ENCODE assay signal across 18 cellular contexts in the genomic region with DNA sequence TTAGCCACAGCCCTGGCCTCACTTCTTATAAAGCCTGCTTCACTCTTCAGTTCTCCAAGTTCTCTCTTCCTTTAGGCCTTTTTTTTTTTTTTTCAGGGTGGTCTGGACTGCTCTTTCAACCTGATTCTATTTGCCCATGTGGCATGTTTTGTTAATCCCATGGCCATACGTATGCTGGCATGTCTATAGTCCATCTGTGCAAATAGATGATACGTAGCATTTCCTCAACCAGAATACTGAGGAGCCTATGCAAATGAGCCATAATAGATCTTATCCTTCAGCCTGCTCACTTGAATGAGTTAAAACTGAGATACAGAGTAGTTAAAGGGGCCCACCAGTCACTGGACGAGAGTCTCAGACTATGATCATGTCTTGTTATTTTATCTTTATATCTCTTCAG.
DNase-seq lines count a peak whose midpoint lies in the region; ATAC-seq and TF ChIP-seq lines count a peak whose summit lies in the region.
"Had no signal": no experiment of that assay in that cellular context is flagged by ENCODE, and none has a peak within 500 bp of the region (broad histone marks: within the 10 kb centered on the region; RNA-seq: fewer than 3 reads in every experiment).

No MANE protein-coding gene starts in this region.

- no peak for ATAC-seq in activated CD4-positive, alpha-beta T cell treated with anti-CD3 and anti-CD28 coated beads for 36 hours
- no peak for ATAC-seq in activated B cell treated with CpG ODN at 0.5 μM for 24 hours (ENCODE audit: low read depth)
- ATAC-seq in naive thymus-derived CD4-positive, alpha-beta T cell = no peak
- ATAC-seq in HG02610 (IDR thresholded peaks at IDR 0.05; ENCODE audit: unreplicated experiment) = no peak
- ATAC-seq: Right ventricle myocardium inferior had no signal

- H2AFZ ChIP-seq in KMS-11 (ENCODE audit: low read depth) = 0 out of 2 replicates have a peak overlapping the region, but pooled peaks have one; percentile 6

- no peaks in the 10 kb centered on the region for H3K36me3 Mint-ChIP-seq in activated CD4-positive, alpha-beta T cell treated with anti-CD3 and anti-CD28 coated beads for 36 hours (ENCODE audit: low read depth)
- no peaks in the 10 kb centered on the region for H3K36me3 Mint-ChIP-seq in activated B cell treated with CpG ODN at 0.5 μM for 24 hours (ENCODE audit: low read depth)
- H3K36me3 Mint-ChIP-seq in naive thymus-derived CD4-positive, alpha-beta T cell = no peaks in the 10 kb centered on the region
- H3K36me3 Mint-ChIP-seq: brain, mesothelial cell of epicardium had no signal

- no peaks in the 10 kb centered on the region for H3K9me3 ChIP-seq in naive thymus-derived CD4-positive, alpha-beta T cell (ENCODE audit: control insufficient read depth in 2 of 3, low read length in 3 of 3)
- H3K9me3 ChIP-seq: esophagus squamous epithelium, sigmoid colon had no signal

- peaks cover 64% of the 10 kb centered on the region for H3K4me1 ChIP-seq in KMS-11 (ENCODE audit: low read depth, poor library complexity, severe bottlenecking)
- H3K4me1 ChIP-seq in naive thymus-derived CD4-positive, alpha-beta T cell (ENCODE audit: control insufficient read depth in 2 of 2, insufficient read depth in 2 of 2, low read length in 2 of 2) = peaks cover 22 to 25% of the 10 kb centered on the region in 2 donors

- H3K4me1 Mint-ChIP-seq in activated CD4-positive, alpha-beta T cell treated with anti-CD3 and anti-CD28 coated beads for 36 hours = peaks cover 51% of the 10 kb centered on the region
- H3K4me1 Mint-ChIP-seq in activated B cell treated with CpG ODN at 0.5 μM for 24 hours = peaks cover 57% of the 10 kb centered on the region
- H3K4me1 Mint-ChIP-seq in naive thymus-derived CD4-positive, alpha-beta T cell = peaks cover 21 to 55% (median 42%) of the 10 kb centered on the region in 7 donors
- H3K4me1 Mint-ChIP-seq: mesothelial cell of epicardium had no signal

- peak overlapping the region; percentile 89; the same call in 1 of the 2 replicates for H3K4me2 ChIP-seq in KMS-11

- H3K27ac ChIP-seq in KMS-11 = peak overlapping the region; percentile 67
- H3K27ac ChIP-seq in naive thymus-derived CD4-positive, alpha-beta T cell (ENCODE audit: low read depth, low read length) = peak overlapping the region; percentile 63
- H3K27ac ChIP-seq: esophagus squamous epithelium, sigmoid colon had no signal

- no peaks in the 10 kb centered on the region for H3K27me3 ChIP-seq in KMS-11 (ENCODE audit: insufficient read depth, low read depth)
- no peaks in the 10 kb centered on the region for H3K27me3 ChIP-seq in naive thymus-derived CD4-positive, alpha-beta T cell (ENCODE audit: control insufficient read depth in 2 of 2, insufficient read depth in 2 of 2, low read length in 2 of 2)
- H3K27me3 ChIP-seq: esophagus squamous epithelium, sigmoid colon had no signal

- no peak for TF ChIP-seq CTCF in KMS-11 (conservative IDR thresholded peaks at IDR 0.05; ENCODE audit: low read depth, low read length)
- no peak for TF ChIP-seq CTCF in activated B cell treated with CpG ODN at 0.5 μM for 24 hours (IDR thresholded peaks at IDR 0.05)

- peak overlapping the region; percentile 15; the same call in 1 of the 2 replicates for H3K9ac ChIP-seq in KMS-11

- no peaks in the 10 kb centered on the region for H4K20me1 ChIP-seq in KMS-11 (ENCODE audit: insufficient read depth)

- H3K27me3 Mint-ChIP-seq in activated CD4-positive, alpha-beta T cell treated with anti-CD3 and anti-CD28 coated beads for 36 hours = no peaks in the 10 kb centered on the region
- no peaks in the 10 kb centered on the region for H3K27me3 Mint-ChIP-seq in activated B cell treated with CpG ODN at 0.5 μM for 24 hours
- H3K27me3 Mint-ChIP-seq in naive thymus-derived CD4-positive, alpha-beta T cell = no peaks in the 10 kb centered on the region

- H3K79me2 ChIP-seq in KMS-11 (ENCODE audit: insufficient read depth, low read depth) = no peaks in the 10 kb centered on the region

- no peak for DNase-seq in activated CD4-positive, alpha-beta T cell treated with anti-CD3 and anti-CD28 coated beads for 36 hours
- no peak for DNase-seq in activated CD4-positive, alpha-beta T cell treated with anti-CD3 and anti-CD28 coated beads for 48 hours
- DNase-seq in activated B cell treated with CpG ODN at 0.5 μM for 24 hours = no peak
- DNase-seq in naive thymus-derived CD4-positive, alpha-beta T cell = no peak
- no peak for DNase-seq in NCI-H82 (lab: John Stamatoyannopoulos, UW)
- DNase-seq in HPDE6-E6E7 (ENCODE audit: extremely low spot score) = no peak
- DNase-seq: activated CD4-positive, alpha-beta T cell treated with anti-CD3 and anti-CD28 coated beads for 1 hour; activated effector memory CD4-positive, alpha-beta T cell treated with Interleukin-2 at 50 U/mL for 16 hours; esophagus squamous epithelium; IMR-90; NCI-H1048; sigmoid colon; stimulated activated CD4-positive, alpha-beta T cell treated with anti-CD3 and anti-CD28 coated beads, Interleukin-4, amount 100 ng/mL, for 24 hours had no signal

- CTCF ChIA-PET in activated CD4-positive, alpha-beta T cell treated with anti-CD3 and anti-CD28 coated beads for 36 hours (lab: Charles Lee) = interaction anchor here (1.2 to 5.4 kb wide), 11 partner anchors 41 to 480 kb away, joined by 3 to 80 read pairs (median 8); a partner anchor contains a TSS
- CTCF ChIA-PET in activated B cell treated with CpG ODN at 0.5 μM for 24 hours (lab: Charles Lee) = interaction anchor here (0.6 to 13.1 kb wide), 11 partner anchors 24 to 674 kb away, joined by 3 to 298 read pairs (median 4); no protein-coding TSS in a partner anchor
- CTCF ChIA-PET in naive thymus-derived CD4-positive, alpha-beta T cell (lab: Charles Lee) = interaction anchor here (1.0 to 11.5 kb wide), 5 partner anchors 61 to 472 kb away, joined by 3 to 270 read pairs (median 6); no protein-coding TSS in a partner anchor

- POLR2A ChIA-PET in activated CD4-positive, alpha-beta T cell treated with anti-CD3 and anti-CD28 coated beads for 36 hours (lab: Charles Lee) = interaction anchor here (0.6 to 2.1 kb wide), 9 partner anchors 49 to 507 kb away, joined by 3 to 17 read pairs (median 8); a partner anchor contains a TSS
- POLR2A ChIA-PET in activated B cell treated with CpG ODN at 0.5 μM for 24 hours (lab: Charles Lee) = interaction anchor here (1.3 to 4.4 kb wide), 15 partner anchors 127 to 469 kb away, joined by 3 to 47 read pairs (median 24); a partner anchor contains a TSS
- POLR2A ChIA-PET in naive thymus-derived CD4-positive, alpha-beta T cell (lab: Charles Lee) = interaction anchor here (0.7 to 7.2 kb wide), 5 partner anchors 56 to 469 kb away, joined by 3 to 86 read pairs (median 12); no protein-coding TSS in a partner anchor

- no peaks in the 10 kb centered on the region for H3K36me3 ChIP-seq in KMS-11 (ENCODE audit: insufficient read depth)
- no peaks in the 10 kb centered on the region for H3K36me3 ChIP-seq in naive thymus-derived CD4-positive, alpha-beta T cell (ENCODE audit: control insufficient read depth in 2 of 3, insufficient read depth in 3 of 3, low read length in 3 of 3)
- H3K36me3 ChIP-seq: esophagus squamous epithelium, sigmoid colon had no signal

- no peak overlapping the region for H3K4me3 Mint-ChIP-seq in activated CD4-positive, alpha-beta T cell treated with anti-CD3 and anti-CD28 coated beads for 36 hours
- H3K4me3 Mint-ChIP-seq in activated B cell treated with CpG ODN at 0.5 μM for 24 hours = peak overlapping the region; percentile 66
- H3K4me3 Mint-ChIP-seq in naive thymus-derived CD4-positive, alpha-beta T cell = peak overlapping the region in 9 of 10 donors; percentile 7 to 84 (median 51)
- H3K4me3 Mint-ChIP-seq: brain, mesothelial cell of epicardium had no signal

- intact Hi-C loops in activated CD4-positive, alpha-beta T cell treated with anti-CD3 and anti-CD28 coated beads for 36 hours (cut with DNase I, micrococcal nuclease) = loop anchor here (1.0 to 5.0 kb wide), 13 partner anchors 56 to 1466 kb away; a partner anchor contains a TSS
- intact Hi-C loops in activated B cell treated with CpG ODN at 0.5 μM for 24 hours (cut with micrococcal nuclease) = loop anchor here (5.0 kb wide), 1 partner anchor 641 kb away; a partner anchor contains a TSS
- intact Hi-C loops in naive thymus-derived CD4-positive, alpha-beta T cell (cut with micrococcal nuclease) = loop anchor here in 1 of 2 donors (2.0 to 5.0 kb wide), 5 partner anchors 56 to 1331 kb away; a partner anchor contains a TSS

- H3K9me3 Mint-ChIP-seq in activated CD4-positive, alpha-beta T cell treated with anti-CD3 and anti-CD28 coated beads for 36 hours (ENCODE audit: low read depth) = no peaks in the 10 kb centered on the region
- no peaks in the 10 kb centered on the region for H3K9me3 Mint-ChIP-seq in activated B cell treated with CpG ODN at 0.5 μM for 24 hours
- H3K9me3 Mint-ChIP-seq in naive thymus-derived CD4-positive, alpha-beta T cell = peaks cover 0 to 2% (median 0%) of the 10 kb centered on the region in 11 donors
- H3K9me3 Mint-ChIP-seq: brain, mesothelial cell of epicardium had no signal

- H3K27ac Mint-ChIP-seq in activated CD4-positive, alpha-beta T cell treated with anti-CD3 and anti-CD28 coated beads for 36 hours = peak overlapping the region; percentile 97
- H3K27ac Mint-ChIP-seq in activated B cell treated with CpG ODN at 0.5 μM for 24 hours = peak overlapping the region; percentile 94
- peak overlapping the region; percentile 87 to 98 (median 93) for H3K27ac Mint-ChIP-seq in naive thymus-derived CD4-positive, alpha-beta T cell
- H3K27ac Mint-ChIP-seq: mesothelial cell of epicardium had no signal

- H3K4me3 ChIP-seq in KMS-11 (IDR thresholded peaks at IDR 0.05; ENCODE audit: insufficient read depth, low read depth, low read length) = no peak overlapping the region
- H3K4me3 ChIP-seq in naive thymus-derived CD4-positive, alpha-beta T cell (ENCODE audit: low read length) = no peak overlapping the region
- H3K4me3 ChIP-seq: esophagus squamous epithelium, sigmoid colon had no signal
